In genomic region chr1:100868364-100868995, GRCh38 we compare ENCODE assay signal across 8 cellular contexts. TPM values are rescaled to one million over a fixed set of nuclear protein-coding genes. Genes with fewer than 3 reads are reported as not detected.
DNase-seq lines count a peak whose midpoint lies in the region; ATAC-seq, FAIRE-seq and TF ChIP-seq lines count a peak whose summit lies in the region.

No MANE protein-coding gene starts in this region.

- H3K79me2 ChIP-seq in OCI-LY7 (ENCODE audit: insufficient read depth, low read depth, low read length): no peaks in the 10 kb centered on the region

- CTCF ChIA-PET in OCI-LY7 (lab: Charles Lee; ENCODE audit: unreplicated experiment): interaction anchor here (0.7 to 1.1 kb wide), 4 partner anchors 11 to 410 kb away, joined by 3 to 5 read pairs (median 3); no protein-coding TSS in a partner anchor

- peak; percentile 80 for FAIRE-seq in GM18507 (lab: Jason Lieb, UNC)

- H3K4me1 ChIP-seq in OCI-LY7 (ENCODE audit: insufficient read depth, low read length, poor library complexity, severe bottlenecking): no peaks in the 10 kb centered on the region

- H3K27ac ChIP-seq in OCI-LY7 (ENCODE audit: low read depth, low read length, poor library complexity, severe bottlenecking): no peak overlapping the region

- no peaks in the 10 kb centered on the region for H3K36me3 ChIP-seq in OCI-LY7 (ENCODE audit: insufficient read depth, low read length)

- H3K9me3 ChIP-seq in OCI-LY7 (ENCODE audit: low read length): no peaks in the 10 kb centered on the region

- intact Hi-C loops in OCI-LY7 (cut with micrococcal nuclease; ENCODE audit: unreplicated experiment): loop anchor here (1.0 to 10.0 kb wide), 2 partner anchors 344 to 405 kb away; no protein-coding TSS in a partner anchor

- TF ChIP-seq CTCF in AG09309 (IDR thresholded peaks at IDR 0.05; ENCODE audit: control insufficient read depth, insufficient read depth, low read depth, low read length, missing control alignments) (peak; percentile 46), OCI-LY7 (conservative IDR thresholded peaks at IDR 0.05; ENCODE audit: low read length) (peak; percentile 91), epithelial cell of esophagus (IDR thresholded peaks at IDR 0.05; ENCODE audit: insufficient read depth, low read depth, low read length, missing control alignments) (peak; percentile 36), omental fat pad (IDR thresholded peaks at IDR 0.05) (peak in 1 of 3 donors; percentile 25)

- H3K4me3 ChIP-seq in AG09309 (ENCODE audit: control insufficient read depth, low read depth, low read length): no peak overlapping the region
- no peak overlapping the region for H3K4me3 ChIP-seq in OCI-LY7 (ENCODE audit: low read depth, low read length, poor library complexity, severe bottlenecking)
- H3K4me3 ChIP-seq in epithelial cell of esophagus (ENCODE audit: low read length): no peak overlapping the region

- H3K9me2 ChIP-seq in OCI-LY7 (ENCODE audit: insufficient read depth, low read length): no peaks in the 10 kb centered on the region

- H2AFZ ChIP-seq in OCI-LY7 (ENCODE audit: low read length): peak overlapping the region; percentile 71; the same call in 1 of the 2 replicates

- 0 out of 2 replicates have a peak overlapping the region, but pooled peaks have one; percentile 27 for H3K4me2 ChIP-seq in OCI-LY7 (ENCODE audit: low read length)

- peaks cover 3% of the 10 kb centered on the region; the same call in 1 of the 2 replicates for H4K20me1 ChIP-seq in OCI-LY7 (ENCODE audit: insufficient read depth, low read length)

- DNase-seq in AG09309 (ENCODE audit: low read depth): peak; percentile 21
- no peak for DNase-seq in GM18507 (ENCODE audit: extremely low spot score, insufficient read length, low read depth)
- DNase-seq in OCI-LY7 (ENCODE audit: low spot score): peak; percentile 44
- DNase-seq in epithelial cell of esophagus (ENCODE audit: low read depth): peak; percentile 57
- peak; percentile 56 for DNase-seq in pons (ENCODE audit: low spot score)
- DNase-seq in omental fat pad (ENCODE audit: low spot score): no peak
- DNase-seq in NK-92 (lab: John Stamatoyannopoulos, UW; ENCODE audit: unreplicated experiment): no peak

- BruUV-seq in OCI-LY7 (replicated peaks; lab: Mats Ljungman, UMichigan): no TSS peak

- POLR2A ChIA-PET in OCI-LY7 (lab: Charles Lee): interaction anchor here (0.6 to 1.1 kb wide), 4 partner anchors 13 to 462 kb away, joined by 3 to 6 read pairs (median 4); no protein-coding TSS in a partner anchor

- ATAC-seq in HG03175 (IDR thresholded peaks at IDR 0.05; ENCODE audit: unreplicated experiment): no peak
- no peak for ATAC-seq in omental fat pad (ENCODE audit: low FRiP score)

RNA-seq across cellular contexts. Expression of gene EXTL2, which starts 26.2 kb away (rescaled TPM):
- 3.2 and 7.0 TPM in 2 replicates for total RNA-seq in OCI-LY7 (2014; rRNA removed; shearing (Covaris generic))
- total RNA-seq in OCI-LY7 (2022) (8.7 and 9.8 TPM in 2 replicates), omental fat pad (10 to 100 TPM; 10.1 to 16.6 (median 10.4) TPM)

RNA-seq across cellular contexts. Expression of gene SLC30A7, which starts 27.4 kb away (rescaled TPM):
- total RNA-seq in OCI-LY7 (2014; rRNA removed; shearing (Covaris generic)): 5.5 and 8.6 TPM in 2 replicates
- total RNA-seq in OCI-LY7 (2022): 13.8 and 15.3 TPM in 2 replicates
- 10 to 100 TPM; 20.6 to 47.4 (median 25.2) TPM for total RNA-seq in omental fat pad

Comparison
In these comparisons a context has a peak if more than half of its experiments do, and no peak if none do; other contexts are left out.
1. DNase-seq: peak in AG09309 (single experiment), OCI-LY7 (single experiment), epithelial cell of esophagus (single experiment) and pons (single experiment); none in GM18507 (single experiment), omental fat pad (single experiment) and NK-92 (single experiment).